ENCODE assay signal across 11 cellular contexts in the genomic region with DNA sequence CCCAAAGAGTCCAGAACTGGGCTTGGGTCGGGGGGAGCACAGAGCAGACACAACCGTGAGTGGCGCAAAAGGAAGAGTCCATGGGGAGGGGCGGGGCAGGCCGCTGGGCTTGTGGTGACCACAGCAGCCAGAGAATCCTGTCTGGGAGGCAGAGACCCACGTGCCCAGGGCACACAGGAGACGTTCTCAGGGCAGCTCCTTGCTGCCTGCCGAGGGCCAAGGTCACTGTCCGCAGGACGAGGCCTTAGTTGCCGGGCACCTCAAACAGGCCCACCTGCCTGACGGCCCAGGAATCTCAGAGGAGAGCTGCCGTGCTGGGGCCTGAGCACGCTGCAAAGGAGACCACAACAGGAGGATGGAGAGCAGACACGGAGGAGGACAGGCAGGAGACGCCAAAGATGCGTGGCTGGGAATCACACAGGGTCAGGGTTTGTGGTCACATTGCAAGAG.
DNase-seq lines count a peak whose midpoint lies in the region; ATAC-seq and TF ChIP-seq lines count a peak whose summit lies in the region.
"Had no signal": no experiment of that assay in that cellular context is flagged by ENCODE, and none has a peak within 500 bp of the region (broad histone marks: within the 10 kb centered on the region; RNA-seq: fewer than 3 reads in every experiment).

No MANE protein-coding gene starts in this region.

- peak overlapping the region; percentile 18; the same call in 1 of the 2 replicates for H2BK20ac ChIP-seq in IMR-90 (ENCODE audit: low read depth, low read length)

- no peaks in the 10 kb centered on the region for H3K4me1 Mint-ChIP-seq in activated T-helper 1 cell treated with anti-CD3 and anti-CD28 coated beads, Interleukin-12 subunit alpha, Interleukin-12 subunit beta, Interleukin-2, Interleukin-4 antibody, amounts not matched to agents 30 ng/mL and 10 ng/mL and 1 ng/mL, durations not matched to agents 14 hours and 24 hours and 36 hours (ENCODE audit: low read depth)

- H3K56ac ChIP-seq in IMR-90 (ENCODE audit: extremely low read depth, insufficient read depth, low read length), result no peak overlapping the region

- H2BK5ac ChIP-seq in IMR-90 (ENCODE audit: low read depth, low read length, poor library complexity, severe bottlenecking) (no peak overlapping the region), neuronal stem cell (ENCODE audit: low read length) (peak overlapping the region; percentile 90)

- H3K4me3 Mint-ChIP-seq in activated T-helper 1 cell treated with anti-CD3 and anti-CD28 coated beads, Interleukin-12 subunit alpha, Interleukin-12 subunit beta, Interleukin-2, Interleukin-4 antibody, amounts not matched to agents 30 ng/mL and 10 ng/mL and 1 ng/mL, durations not matched to agents 14 hours and 24 hours and 36 hours, result no peak overlapping the region
- H3K4me3 Mint-ChIP-seq: natural killer cell treated with Interleukin-12 subunit alpha and Interleukin-12 subunit beta and Interleukin-15 and Interleukin-18, amount 100 ng/mL, for 72 hours had no signal

- 90% methylated on average over 15 of the region's 17 CpGs; no CpG with 5 or more reads in 1 of the 2 experiments for WGBS in IMR-90 (ENCODE audit: extremely low coverage in 2 of 2, insufficient read length in 1 of 2), 2 experiments
- WGBS in neuronal stem cell (ENCODE audit: extremely low coverage in 2 of 2, insufficient read length in 2 of 2, insufficient replicate concordance in 1 of 2), 2 donors, result no CpG with 5 or more reads among the region's 17 CpGs

- H4K8ac ChIP-seq in IMR-90 (ENCODE audit: low read depth in 2 of 2, low read length in 2 of 2), result peak overlapping the region in 1 of 2 experiments; percentile 10; a peak in 1 of 4 replicates
- no peak overlapping the region for H4K8ac ChIP-seq in neuronal stem cell (ENCODE audit: low read depth, low read length)

- H3K27me3 ChIP-seq in A673 (replicated peaks; ENCODE audit: insufficient read depth, low read depth, low read length, poor library complexity), result no peaks in the 10 kb centered on the region
- no peaks in the 10 kb centered on the region for H3K27me3 ChIP-seq in IMR-90 (ENCODE audit: control insufficient read depth, insufficient read depth, low read length)
- peaks cover 0 to 2% (median 0%) of the 10 kb centered on the region in 3 experiments for H3K27me3 ChIP-seq in neuronal stem cell (ENCODE audit: control insufficient read depth in 3 of 3, insufficient read depth in 3 of 3, low read depth in 1 of 3, low read length in 3 of 3)
- H3K27me3 ChIP-seq: Peyer's patch had no signal

- H2AFZ ChIP-seq in IMR-90 (replicated peaks; ENCODE audit: low read length, poor library complexity) (peak overlapping the region; percentile 12), neuronal stem cell (ENCODE audit: low read length) (no peak overlapping the region)

- H2BK15ac ChIP-seq in IMR-90 (ENCODE audit: low read depth, low read length) (no peak overlapping the region; the same call in 2 of the 3 replicates), neuronal stem cell (ENCODE audit: low read length) (peak overlapping the region; percentile 86)

- H3K4me3 ChIP-seq in A673 (ENCODE audit: low read depth, low read length, poor library complexity, severe bottlenecking) (no peak overlapping the region), IMR-90 (ENCODE audit: insufficient read depth, low read depth, low read length) (no peak overlapping the region), neuronal stem cell (ENCODE audit: low read length in 2 of 2) (peak overlapping the region in 1 of 2 donors; percentile 30)
- H3K4me3 ChIP-seq: Peyer's patch had no signal

- TF ChIP-seq CTCF in A673 (conservative IDR thresholded peaks at IDR 0.05; ENCODE audit: low read depth, low read length) (no peak), IMR-90 (conservative IDR thresholded peaks at IDR 0.05; ENCODE audit: low read depth, low read length) (no peak)

- H3K4me2 ChIP-seq in IMR-90 (ENCODE audit: low read depth, low read length) (no peak overlapping the region), neuronal stem cell (ENCODE audit: insufficient read depth, low read length, poor library complexity, severe bottlenecking) (no peak overlapping the region)

- peak overlapping the region; percentile 70 for H2AK9ac ChIP-seq in IMR-90 (replicated peaks; ENCODE audit: low read depth, low read length, poor library complexity)

- H3K27me3 Mint-ChIP-seq in activated T-helper 1 cell treated with anti-CD3 and anti-CD28 coated beads, Interleukin-12 subunit alpha, Interleukin-12 subunit beta, Interleukin-2, Interleukin-4 antibody, amounts not matched to agents 30 ng/mL and 10 ng/mL and 1 ng/mL, durations not matched to agents 14 hours and 24 hours and 36 hours (ENCODE audit: insufficient read depth), result no peaks in the 10 kb centered on the region
- H3K27me3 Mint-ChIP-seq: natural killer cell treated with Interleukin-12 subunit alpha and Interleukin-12 subunit beta and Interleukin-15 and Interleukin-18, amount 100 ng/mL, for 72 hours had no signal

- no peak overlapping the region for H3K4ac ChIP-seq in IMR-90 (ENCODE audit: low read depth, low read length)
- no peak overlapping the region for H3K4ac ChIP-seq in neuronal stem cell (ENCODE audit: low read length)

- no peaks in the 10 kb centered on the region for H3K9me3 Mint-ChIP-seq in activated T-helper 1 cell treated with anti-CD3 and anti-CD28 coated beads, Interleukin-12 subunit alpha, Interleukin-12 subunit beta, Interleukin-2, Interleukin-4 antibody, amounts not matched to agents 30 ng/mL and 10 ng/mL and 1 ng/mL, durations not matched to agents 14 hours and 24 hours and 36 hours
- H3K9me3 Mint-ChIP-seq: natural killer cell treated with Interleukin-12 subunit alpha and Interleukin-12 subunit beta and Interleukin-15 and Interleukin-18, amount 100 ng/mL, for 72 hours had no signal

- H4K91ac ChIP-seq in IMR-90 (ENCODE audit: insufficient read depth, low read depth, low read length) (no peak overlapping the region), neuronal stem cell (ENCODE audit: low read depth, low read length, poor library complexity) (peak overlapping the region; percentile 1)

- POLR2A ChIA-PET in A673 (lab: Charles Lee; ENCODE audit: low non-redundant PET) (no interaction called here), IMR-90 (lab: Charles Lee; ENCODE audit: unreplicated experiment) (no interaction called here)

- H3K23ac ChIP-seq in IMR-90 (ENCODE audit: low read depth, low read length) (no peak overlapping the region), neuronal stem cell (ENCODE audit: low read depth, low read length, poor library complexity) (peak overlapping the region; percentile 22)

- no peaks in the 10 kb centered on the region for H3K36me3 Mint-ChIP-seq in activated T-helper 1 cell treated with anti-CD3 and anti-CD28 coated beads, Interleukin-12 subunit alpha, Interleukin-12 subunit beta, Interleukin-2, Interleukin-4 antibody, amounts not matched to agents 30 ng/mL and 10 ng/mL and 1 ng/mL, durations not matched to agents 14 hours and 24 hours and 36 hours (ENCODE audit: low read depth)
- H3K36me3 Mint-ChIP-seq: natural killer cell treated with Interleukin-12 subunit alpha and Interleukin-12 subunit beta and Interleukin-15 and Interleukin-18, amount 100 ng/mL, for 72 hours had no signal

- DNase-seq in A673 (ENCODE audit: low spot score), result no peak
- DNase-seq in IMR-90, result no peak
- no peak for DNase-seq in activated T-helper 1 cell treated with anti-CD3 and anti-CD28 coated beads, Interleukin-12 subunit alpha, Interleukin-12 subunit beta, Interleukin-2, Interleukin-4 antibody, amounts not matched to agents 30 ng/mL and 10 ng/mL and 1 ng/mL, durations not matched to agents 14 hours and 24 hours and 36 hours (ENCODE audit: low spot score)
- DNase-seq in neuronal stem cell (ENCODE audit: low spot score), result no peak
- DNase-seq in DMS79 (lab: John Stamatoyannopoulos, UW), result no peak
- DNase-seq in activated CD4-positive, alpha-beta T cell treated with anti-CD3 and anti-CD28 coated beads for 1 hour, result no peak
- DNase-seq in ureter (ENCODE audit: low spot score), result no peak
- DNase-seq: SW 1271 had no signal

- H4K5ac ChIP-seq in IMR-90 (ENCODE audit: low read depth, low read length), result no peak overlapping the region

- dilution Hi-C loops in IMR-90 (cut with HindIII; ENCODE audit: low sequenced_read_pairs, unreplicated experiment), result no loop called here

- H3K4me1 ChIP-seq in A673 (ENCODE audit: insufficient read depth, low read length, poor library complexity, severe bottlenecking), result peaks cover 9% of the 10 kb centered on the region
- H3K4me1 ChIP-seq in IMR-90 (ENCODE audit: control insufficient read depth, insufficient read depth, low read length), result 0 out of 2 replicates have a peak, but pooled peaks cover 2% of the 10 kb centered on the region
- peaks cover 0 to 7% of the 10 kb centered on the region in 2 donors for H3K4me1 ChIP-seq in neuronal stem cell (ENCODE audit: control insufficient read depth in 2 of 2, insufficient read depth in 1 of 2, low read depth in 1 of 2, low read length in 2 of 2)

- 0 out of 2 replicates have a peak overlapping the region, but pooled peaks have one; percentile 42 for H3K14ac ChIP-seq in IMR-90 (replicated peaks; ENCODE audit: low read depth, low read length)
- H3K14ac ChIP-seq in neuronal stem cell (ENCODE audit: low read length), result no peak overlapping the region

- H3K9me3 ChIP-seq in A673 (ENCODE audit: low read depth, low read length, poor library complexity, severe bottlenecking) (no peaks in the 10 kb centered on the region), IMR-90 (ENCODE audit: control insufficient read depth, insufficient read depth, low read length) (no peaks in the 10 kb centered on the region), neuronal stem cell (replicated peaks in 1 of 2; ENCODE audit: control insufficient read depth in 2 of 2, insufficient read depth in 1 of 2, low read depth in 1 of 2, low read length in 2 of 2) (no peaks in the 10 kb centered on the region)
- H3K9me3 ChIP-seq: Peyer's patch had no signal

- H2BK120ac ChIP-seq in IMR-90 (ENCODE audit: low read depth, low read length) (peak overlapping the region; percentile 5; the same call in 1 of the 2 replicates), neuronal stem cell (ENCODE audit: low read depth, low read length) (no peak overlapping the region)

- H2BK12ac ChIP-seq in neuronal stem cell (ENCODE audit: low read length), result peak overlapping the region; percentile 27

- no peaks in the 10 kb centered on the region for H4K20me1 ChIP-seq in IMR-90 (ENCODE audit: insufficient read depth, low read length)

- no peaks in the 10 kb centered on the region for H3K9me1 ChIP-seq in IMR-90 (ENCODE audit: insufficient read depth, low read length)

- TF ChIP-seq POLR2A in IMR-90 (IDR thresholded peaks at IDR 0.05; ENCODE audit: low read depth, low read length), result no peak

- CTCF ChIA-PET in A673 (lab: Charles Lee), result no interaction called here
- CTCF ChIA-PET in IMR-90 (lab: Yijun Ruan, JAX), result no interaction called here

- ATAC-seq in IMR-90 (ENCODE audit: low read depth) (no peak), GM21737 (IDR thresholded peaks at IDR 0.05; ENCODE audit: unreplicated experiment) (no peak)

- BruUV-seq in A673 (replicated peaks; lab: Mats Ljungman, UMichigan), result no TSS peak
- no TSS peak for BruUV-seq in IMR-90 (replicated peaks; lab: Mats Ljungman, UMichigan)

- H3K18ac ChIP-seq in IMR-90 (ENCODE audit: low read depth, low read length), result no peak overlapping the region
- H3K18ac ChIP-seq in neuronal stem cell (ENCODE audit: low read length), result peak overlapping the region; percentile 75

- peak overlapping the region; percentile 31 for H3K27ac Mint-ChIP-seq in activated T-helper 1 cell treated with anti-CD3 and anti-CD28 coated beads, Interleukin-12 subunit alpha, Interleukin-12 subunit beta, Interleukin-2, Interleukin-4 antibody, amounts not matched to agents 30 ng/mL and 10 ng/mL and 1 ng/mL, durations not matched to agents 14 hours and 24 hours and 36 hours
- H3K27ac Mint-ChIP-seq: natural killer cell treated with Interleukin-12 subunit alpha and Interleukin-12 subunit beta and Interleukin-15 and Interleukin-18, amount 100 ng/mL, for 72 hours had no signal

- in situ Hi-C loops in IMR-90 (cut with MboI; ENCODE audit: low sequenced_read_pairs), result no loop called here

- H3K36me3 ChIP-seq in A673 (ENCODE audit: insufficient read depth, low read length, poor library complexity, severe bottlenecking) (no peaks in the 10 kb centered on the region), IMR-90 (ENCODE audit: control insufficient read depth, insufficient read depth, low read length) (no peaks in the 10 kb centered on the region), neuronal stem cell (replicated peaks in 1 of 2; ENCODE audit: control insufficient read depth in 2 of 2, insufficient read depth in 2 of 2, low read length in 2 of 2) (no peaks in the 10 kb centered on the region)
- H3K36me3 ChIP-seq: Peyer's patch had no signal

- peak overlapping the region; percentile 30; the same call in 1 of the 2 replicates for H2AK5ac ChIP-seq in IMR-90 (ENCODE audit: low read depth, low read length)
- H2AK5ac ChIP-seq in neuronal stem cell (ENCODE audit: low read depth, low read length), result peak overlapping the region; percentile 82

- H3K9ac ChIP-seq in IMR-90 (ENCODE audit: low read depth, low read length) (no peak overlapping the region), neuronal stem cell (ENCODE audit: low read depth, low read length, poor library complexity) (peak overlapping the region; percentile 2)

- H3K79me1 ChIP-seq in IMR-90 (ENCODE audit: low read depth in 1 of 2, low read length in 2 of 2) (no peaks in the 10 kb centered on the region), neuronal stem cell (ENCODE audit: low read depth, low read length) (no peaks in the 10 kb centered on the region)

- intact Hi-C loops in A673 (cut with micrococcal nuclease; ENCODE audit: unreplicated experiment), result no loop called here
- intact Hi-C loops in IMR-90 (cut with micrococcal nuclease), result no loop called here
- intact Hi-C loops in activated T-helper 1 cell treated with anti-CD3 and anti-CD28 coated beads, Interleukin-12 subunit alpha, Interleukin-12 subunit beta, Interleukin-2, Interleukin-4 antibody, amounts not matched to agents 30 ng/mL and 10 ng/mL and 1 ng/mL, durations not matched to agents 14 hours and 24 hours and 36 hours (cut with micrococcal nuclease), result no loop called here

- no peak for TF ChIP-seq RAD21 in IMR-90 (IDR thresholded peaks at IDR 0.05; ENCODE audit: low read length)

- H3K27ac ChIP-seq in A673 (ENCODE audit: low read depth, low read length, poor library complexity, severe bottlenecking) (peak overlapping the region; percentile 41), IMR-90 (ENCODE audit: insufficient read depth, low read length) (no peak overlapping the region), neuronal stem cell (replicated peaks; ENCODE audit: low read length) (no peak overlapping the region)
